ENCODE assay signal across 9 cellular contexts in genomic region chr7:55019329-55019690, GRCh38. TPM values are rescaled to one million over a fixed set of nuclear protein-coding genes. Genes with fewer than 3 reads are reported as not detected.
DNase-seq lines count a peak whose midpoint lies in the region; ATAC-seq, FAIRE-seq and TF ChIP-seq lines count a peak whose summit lies in the region.
"Had no signal": no experiment of that assay in that cellular context is flagged by ENCODE, and none has a peak within 500 bp of the region (broad histone marks: within the 10 kb centered on the region; RNA-seq: fewer than 3 reads in every experiment).

No MANE protein-coding gene starts in this region.

- H3K4me1 ChIP-seq in ascending aorta = peaks cover 4 to 41% of the 10 kb centered on the region in 2 donors
- H3K4me1 ChIP-seq in iPS-18a (ENCODE audit: control insufficient read depth, low read depth, low read length) = no peaks in the 10 kb centered on the region
- peaks cover 0 to 5% of the 10 kb centered on the region in 2 donors for H3K4me1 ChIP-seq in small intestine (ENCODE audit: control insufficient read depth in 2 of 2, insufficient read depth in 1 of 2, low read depth in 1 of 2, low read length in 1 of 2)

- H3K27ac ChIP-seq in ascending aorta (peak overlapping the region; percentile 97 to 98), iPS-18a (ENCODE audit: low read length) (no peak overlapping the region), small intestine (ENCODE audit: low read depth in 1 of 2, low read length in 1 of 2) (peak overlapping the region; percentile 58 to 90)
- H3K27ac ChIP-seq: KMS-11 had no signal

- no peak for TF ChIP-seq POLR2A in H54 (IDR thresholded peaks at IDR 0.05; ENCODE audit: low read depth, low read length)

- H3K9me3 ChIP-seq in ascending aorta (no peaks in the 10 kb centered on the region), iPS-18a (ENCODE audit: control insufficient read depth, low read depth, low read length) (no peaks in the 10 kb centered on the region), small intestine (ENCODE audit: control insufficient read depth, low read depth) (no peaks in the 10 kb centered on the region)

- H3K27me3 ChIP-seq in ascending aorta (no peaks in the 10 kb centered on the region), iPS-18a (ENCODE audit: control insufficient read depth, insufficient read depth, low read length) (peaks cover 68% of the 10 kb centered on the region), small intestine (ENCODE audit: control insufficient read depth in 2 of 2, insufficient read depth in 2 of 2, low read length in 2 of 2) (peaks cover 0 to 4% of the 10 kb centered on the region in 2 donors)

- 1 to 2% (median 1%) methylated on average over 41 to 52 of the region's 52 CpGs for WGBS in small intestine, 3 donors

- H3K36me3 ChIP-seq in ascending aorta (no peaks in the 10 kb centered on the region), iPS-18a (ENCODE audit: control insufficient read depth, low read depth, low read length) (no peaks in the 10 kb centered on the region), small intestine (ENCODE audit: control insufficient read depth in 2 of 2, insufficient read depth in 2 of 2, low read length in 2 of 2) (no peaks in the 10 kb centered on the region)

- H3K4me3 ChIP-seq in ascending aorta = peak overlapping the region; percentile 88 to 98
- peak overlapping the region; percentile 57 for H3K4me3 ChIP-seq in iPS-18a (ENCODE audit: low read length)
- peak overlapping the region; percentile 63 to 78 for H3K4me3 ChIP-seq in small intestine (ENCODE audit: low read depth in 1 of 2, low read length in 2 of 2)

- FAIRE-seq in H54 (lab: Jason Lieb, UNC) = no peak
- FAIRE-seq in small intestine (lab: Jason Lieb, UNC) = no peak

- peak; percentile 82 for DNase-seq in H54 (ENCODE audit: insufficient read length, low spot score)
- DNase-seq in ascending aorta (ENCODE audit: low spot score in 2 of 2) = peak in 1 of 2 donors; percentile 85
- peak; percentile 65 for DNase-seq in small intestine
- no peak for DNase-seq in activated CD8-positive, alpha-beta memory T cell treated with anti-CD3 and anti-CD28 coated beads, Interleukin-2, amount 50 U/mL, for 48 hours
- no peak for DNase-seq in occipital lobe (lab: John Stamatoyannopoulos, UW)

- TF ChIP-seq CTCF in ascending aorta (IDR thresholded peaks at IDR 0.05) = no peak

- intact Hi-C loops in ascending aorta (cut with DNase I) = loop anchor here (2.0 to 5.0 kb wide), 6 partner anchors 37 to 262 kb away; partner anchors contain the start of gene SEC61G

- no peak overlapping the region for H3K9ac ChIP-seq in iPS-18a (ENCODE audit: low read length)
- H3K9ac ChIP-seq: KMS-11 had no signal

- ATAC-seq in GM21390 (IDR thresholded peaks at IDR 0.05; ENCODE audit: unreplicated experiment) (no peak), GM21423 (IDR thresholded peaks at IDR 0.05; ENCODE audit: unreplicated experiment) (no peak)

RNA-seq across cellular contexts. Expression of gene EGFR, which starts 0.5 kb away (rescaled TPM):
- 33.8 TPM for total RNA-seq in ascending aorta
- polyA plus RNA-seq in small intestine = 1 to 10 TPM; 2.2 to 9.3 (median 2.7) TPM
- 9.4 TPM for total RNA-seq in occipital lobe

Comparison
In these comparisons a context has a peak if more than half of its experiments do, and no peak if none do; other contexts are left out.
1. DNase-seq: peak in H54 (single experiment) and small intestine (single experiment); none in activated CD8-positive, alpha-beta memory T cell treated with anti-CD3 and anti-CD28 coated beads, Interleukin-2, amount 50 U/mL, for 48 hours (single experiment) and occipital lobe (single experiment).
2. Peak in every context shown above with its lines, with median percentiles within 50 percentile points of each other: H3K4me3 ChIP-seq.